12 cellular contexts compared by ENCODE assay signal in genomic region chr20:9615766-9616454, GRCh38.
DNase-seq lines count a peak whose midpoint lies in the region; ATAC-seq and TF ChIP-seq lines count a peak whose summit lies in the region.
"Had no signal": no experiment of that assay in that cellular context is flagged by ENCODE, and none has a peak within 500 bp of the region (broad histone marks: within the 10 kb centered on the region; RNA-seq: fewer than 3 reads in every experiment).

No MANE protein-coding gene starts in this region.

- peaks cover 22% of the 10 kb centered on the region for H3K4me1 ChIP-seq in OCI-LY7 (ENCODE audit: insufficient read depth, low read length, poor library complexity, severe bottlenecking)
- no peaks in the 10 kb centered on the region for H3K4me1 ChIP-seq in Caco-2
- no peaks in the 10 kb centered on the region for H3K4me1 ChIP-seq in mammary epithelial cell (ENCODE audit: insufficient read depth, low read length)
- H3K4me1 ChIP-seq in right cardiac atrium (ENCODE audit: control insufficient read depth, insufficient read depth, low read length), result no peaks in the 10 kb centered on the region

- peaks cover 17% of the 10 kb centered on the region for H3K27me3 Mint-ChIP-seq in Caco-2 (ENCODE audit: insufficient read depth, unreplicated experiment)
- H3K27me3 Mint-ChIP-seq: CD4-positive, CD25-positive, alpha-beta regulatory T cell had no signal

- no peaks in the 10 kb centered on the region; the same call in 1 of the 2 replicates for H3K27me3 ChIP-seq in Caco-2 (replicated peaks; ENCODE audit: control insufficient read depth, insufficient read depth, low read length)
- H3K27me3 ChIP-seq in mammary epithelial cell (ENCODE audit: insufficient read depth, low read length), result peaks cover 2% of the 10 kb centered on the region
- no peaks in the 10 kb centered on the region for H3K27me3 ChIP-seq in right cardiac atrium (ENCODE audit: control insufficient read depth, insufficient read depth)

- H3K36me3 ChIP-seq in OCI-LY7 (ENCODE audit: insufficient read depth, low read length) (no peaks in the 10 kb centered on the region), Caco-2 (ENCODE audit: control insufficient read depth, insufficient read depth, low read length) (no peaks in the 10 kb centered on the region), mammary epithelial cell (ENCODE audit: insufficient read depth, low read length) (no peaks in the 10 kb centered on the region)

- intact Hi-C loops in OCI-LY7 (cut with micrococcal nuclease; ENCODE audit: unreplicated experiment), result loop anchor here (2.0 to 10.0 kb wide), 6 partner anchors 297 to 1059 kb away; partner anchors contain the start of gene JAG1
- intact Hi-C loops in Caco-2 (cut with micrococcal nuclease; ENCODE audit: unreplicated experiment), result loop anchor here (2.0 to 10.0 kb wide), 4 partner anchors 199 to 811 kb away; no protein-coding TSS in a partner anchor
- intact Hi-C loops in mammary epithelial cell (cut with micrococcal nuclease), result loop anchor here (2.0 to 5.0 kb wide), 3 partner anchors 363 to 1656 kb away; no protein-coding TSS in a partner anchor
- intact Hi-C loops in right cardiac atrium (cut with DNase I), result loop anchor here in 3 of 4 donors (2.0 to 10.0 kb wide), 4 partner anchors 296 to 809 kb away; no protein-coding TSS in a partner anchor

- H3K27ac ChIP-seq in OCI-LY7 (ENCODE audit: low read depth, low read length, poor library complexity, severe bottlenecking) (peak overlapping the region; percentile 37), mammary epithelial cell (ENCODE audit: insufficient read depth, low read depth, low read length) (no peak overlapping the region), right cardiac atrium (ENCODE audit: low read length) (no peak overlapping the region)
- H3K27ac ChIP-seq: GM23248 had no signal

- no peaks in the 10 kb centered on the region for H3K9me3 Mint-ChIP-seq in Caco-2 (ENCODE audit: unreplicated experiment)

- no peaks in the 10 kb centered on the region for H3K9me2 ChIP-seq in OCI-LY7 (ENCODE audit: insufficient read depth, low read length)

- no peaks in the 10 kb centered on the region for H3K36me3 Mint-ChIP-seq in Caco-2 (ENCODE audit: insufficient read depth, unreplicated experiment)
- H3K36me3 Mint-ChIP-seq: CD4-positive, CD25-positive, alpha-beta regulatory T cell had no signal

- H3K79me2 ChIP-seq in OCI-LY7 (ENCODE audit: insufficient read depth, low read depth, low read length), result no peaks in the 10 kb centered on the region
- no peaks in the 10 kb centered on the region for H3K79me2 ChIP-seq in mammary epithelial cell (ENCODE audit: insufficient read depth, low read length)

- DNase-seq in OCI-LY7 (ENCODE audit: low spot score), result peak; percentile 86
- no peak for DNase-seq in Caco-2
- no peak for DNase-seq in mammary epithelial cell
- DNase-seq in right cardiac atrium, result no peak
- DNase-seq in NCI-H345 (lab: John Stamatoyannopoulos, UW), result no peak
- DNase-seq: activated gamma-delta T cell; CD4-positive, CD25-positive, alpha-beta regulatory T cell; GM23248; T1000 had no signal

- H3K4me1 Mint-ChIP-seq in Caco-2 (ENCODE audit: low read depth, unreplicated experiment), result peaks cover 15% of the 10 kb centered on the region
- H3K4me1 Mint-ChIP-seq: CD4-positive, CD25-positive, alpha-beta regulatory T cell had no signal

- no TSS peak for BruUV-seq in OCI-LY7 (replicated peaks; lab: Mats Ljungman, UMichigan)
- no TSS peak for BruUV-seq in Caco-2 (replicated peaks; lab: Mats Ljungman, UMichigan)
- BruUV-seq in mammary epithelial cell (replicated peaks; lab: Mats Ljungman, UMichigan), result no TSS peak

- in situ Hi-C loops in mammary epithelial cell (cut with MboI; ENCODE audit: low sequenced_read_pairs in 2 of 2), result loop anchor here in 1 of 2 donors (25.0 kb wide), 1 partner anchor 296 kb away; no protein-coding TSS in a partner anchor

- no peak overlapping the region for H3K9ac ChIP-seq in mammary epithelial cell (ENCODE audit: insufficient read depth, low read length)
- H3K9ac ChIP-seq: GM23248 had no signal

- TF ChIP-seq CTCF in OCI-LY7 (conservative IDR thresholded peaks at IDR 0.05; ENCODE audit: low read length) (no peak), Caco-2 (IDR thresholded peaks at IDR 0.05; ENCODE audit: insufficient read depth in 1 of 2, low read depth in 1 of 2, low read length in 1 of 2, severe bottlenecking in 1 of 2, unreplicated experiment in 1 of 2) (no peak), mammary epithelial cell (conservative IDR thresholded peaks at IDR 0.05 in 1 of 2, IDR thresholded peaks at IDR 0.05 in 1 of 2; ENCODE audit: extremely low read depth in 1 of 2, insufficient read depth in 1 of 2, low read depth in 1 of 2, low read length in 2 of 2) (no peak)

- H3K9me3 ChIP-seq in OCI-LY7 (ENCODE audit: low read length) (no peaks in the 10 kb centered on the region), Caco-2 (no peaks in the 10 kb centered on the region), mammary epithelial cell (replicated peaks; ENCODE audit: insufficient read depth, low read length) (no peaks in the 10 kb centered on the region), right cardiac atrium (ENCODE audit: control insufficient read depth, low read length) (no peaks in the 10 kb centered on the region)

- peak overlapping the region; percentile 80 for H3K4me2 ChIP-seq in OCI-LY7 (ENCODE audit: low read length)
- H3K4me2 ChIP-seq in mammary epithelial cell (ENCODE audit: insufficient read depth, low read depth, low read length), result no peak overlapping the region

- POLR2A ChIA-PET in OCI-LY7 (lab: Charles Lee) (interaction anchor here (1.0 kb wide), 1 partner anchor 19 kb away, joined by 3 read pairs; no protein-coding TSS in a partner anchor), Caco-2 (lab: Charles Lee) (no interaction called here)

- no peak overlapping the region for H2AFZ ChIP-seq in OCI-LY7 (ENCODE audit: low read length)
- H2AFZ ChIP-seq in mammary epithelial cell (ENCODE audit: low read depth, low read length), result no peak overlapping the region
- H2AFZ ChIP-seq: GM23248 had no signal

- H3K4me3 Mint-ChIP-seq in Caco-2 (ENCODE audit: unreplicated experiment), result no peak overlapping the region
- H3K4me3 Mint-ChIP-seq: CD4-positive, CD25-positive, alpha-beta regulatory T cell had no signal

- dilution Hi-C loops in mammary epithelial cell (cut with HindIII; ENCODE audit: low sequenced_read_pairs), result loop anchor here (25.0 kb wide), 1 partner anchor 204 kb away; no protein-coding TSS in a partner anchor

- H3K27ac Mint-ChIP-seq in Caco-2 (ENCODE audit: unreplicated experiment), result no peak overlapping the region
- H3K27ac Mint-ChIP-seq: CD4-positive, CD25-positive, alpha-beta regulatory T cell had no signal

- H3K4me3 ChIP-seq in OCI-LY7 (ENCODE audit: low read depth, low read length, poor library complexity, severe bottlenecking), result peak overlapping the region; percentile 42
- H3K4me3 ChIP-seq in Caco-2 (ENCODE audit: low read depth, low read length), result no peak overlapping the region
- H3K4me3 ChIP-seq in mammary epithelial cell (replicated peaks in 1 of 3; ENCODE audit: insufficient read depth in 1 of 3, low read depth in 2 of 3, low read length in 3 of 3), result no peak overlapping the region
- H3K4me3 ChIP-seq in right cardiac atrium (ENCODE audit: low read length), result no peak overlapping the region
- H3K4me3 ChIP-seq: GM23248 had no signal

- peak; percentile 97 for ATAC-seq in GM18499 (IDR thresholded peaks at IDR 0.05; ENCODE audit: insufficient read depth, unreplicated experiment)
- ATAC-seq in GM21447 (IDR thresholded peaks at IDR 0.05; ENCODE audit: unreplicated experiment), result peak; percentile 97
- ATAC-seq in HG03139 (IDR thresholded peaks at IDR 0.05; ENCODE audit: unreplicated experiment), result peak; percentile 97
- ATAC-seq in right cardiac atrium, result no peak

- CTCF ChIA-PET in OCI-LY7 (lab: Charles Lee; ENCODE audit: unreplicated experiment) (interaction anchor here (1.2 to 1.6 kb wide), 2 partner anchors 12 to 13 kb away, joined by 3 to 5 read pairs; no protein-coding TSS in a partner anchor), Caco-2 (lab: Charles Lee) (no interaction called here), mammary epithelial cell (lab: Charles Lee; ENCODE audit: low non-redundant PET) (no interaction called here)

- peaks cover 6% of the 10 kb centered on the region; the same call in 1 of the 2 replicates for H4K20me1 ChIP-seq in OCI-LY7 (ENCODE audit: insufficient read depth, low read length)
- H4K20me1 ChIP-seq in mammary epithelial cell (ENCODE audit: insufficient read depth, low read length), result no peaks in the 10 kb centered on the region

- WGBS in mammary epithelial cell (ENCODE audit: low coverage, missing lambda C conversion rate), result 52% methylated on average over 7 of the region's 8 CpGs
- 66% methylated on average over 8 of the region's 8 CpGs for WGBS in right cardiac atrium

Comparison
In these comparisons a context has a peak if more than half of its experiments do, and no peak if none do; other contexts are left out.
1. ATAC-seq: peak in GM18499 (single experiment), GM21447 (single experiment) and HG03139 (single experiment); none in right cardiac atrium (0 of 2).